ENCODE assay signal across 11 cellular contexts in genomic region chr1:20250346-20250989, GRCh38. TPM values are rescaled to one million over a fixed set of nuclear protein-coding genes. Genes with fewer than 3 reads are reported as not detected.
DNase-seq lines count a peak whose midpoint lies in the region; ATAC-seq and TF ChIP-seq lines count a peak whose summit lies in the region.
"Had no signal": no experiment of that assay in that cellular context is flagged by ENCODE, and none has a peak within 500 bp of the region (broad histone marks: within the 10 kb centered on the region; RNA-seq: fewer than 3 reads in every experiment).

No MANE protein-coding gene starts in this region.

- intact Hi-C loops in CD8-positive, alpha-beta T cell (cut with DNase I, micrococcal nuclease): no loop called here

- peaks cover 8% of the 10 kb centered on the region for H3K4me1 ChIP-seq in CD8-positive, alpha-beta T cell (ENCODE audit: insufficient read depth, low read length)

- H3K27me3 Mint-ChIP-seq in CD8-positive, alpha-beta T cell (ENCODE audit: low read depth): peaks cover 2% of the 10 kb centered on the region

- H3K27ac ChIP-seq in CD8-positive, alpha-beta T cell (ENCODE audit: low read depth, low read length): no peak overlapping the region

- no peaks in the 10 kb centered on the region for H3K36me3 Mint-ChIP-seq in CD8-positive, alpha-beta T cell

- no peaks in the 10 kb centered on the region for H3K36me3 ChIP-seq in CD8-positive, alpha-beta T cell (ENCODE audit: insufficient read depth, low read length)

- no peaks in the 10 kb centered on the region for H3K9me3 Mint-ChIP-seq in CD8-positive, alpha-beta T cell

- peak; percentile 30 for DNase-seq in stimulated activated CD4-positive, alpha-beta T cell treated with anti-CD3 and anti-CD28 coated beads, Interleukin-1b, Interleukin-23, amount 100 ng/mL, for 48 hours
- DNase-seq in stimulated activated CD4-positive, alpha-beta T cell treated with anti-CD3 and anti-CD28 coated beads, Interleukin-4, amount 100 ng/mL, for 24 hours: no peak
- DNase-seq in SW480 (ENCODE audit: low spot score) (peak; percentile 43), kidney tubule cell (ENCODE audit: low spot score) (peak; percentile 26), UCSD-AML1 (lab: John Stamatoyannopoulos, UW; ENCODE audit: unreplicated experiment) (no peak)
- DNase-seq in CD8-positive, alpha-beta T cell: no peak

- ATAC-seq in CD8-positive, alpha-beta T cell: no peak
- ATAC-seq in GM21528 (IDR thresholded peaks at IDR 0.05; ENCODE audit: low FRiP score, unreplicated experiment) (no peak), HG02588 (IDR thresholded peaks at IDR 0.05; ENCODE audit: unreplicated experiment) (no peak)

- CTCF ChIA-PET in CD8-positive, alpha-beta T cell (lab: Charles Lee): interaction anchor here (0.8 to 1.0 kb wide), 2 partner anchors 16 to 243 kb away, joined by 3 read pairs; no protein-coding TSS in a partner anchor

- H3K4me1 Mint-ChIP-seq in CD8-positive, alpha-beta T cell (ENCODE audit: low read depth): peaks cover 14% of the 10 kb centered on the region

- no peak overlapping the region for H3K4me3 Mint-ChIP-seq in CD8-positive, alpha-beta T cell
- H3K4me3 Mint-ChIP-seq: IgD-negative memory B cell had no signal

- no peak for TF ChIP-seq CTCF in CD8-positive, alpha-beta T cell (IDR thresholded peaks at IDR 0.05)

- H3K27me3 ChIP-seq in CD8-positive, alpha-beta T cell (ENCODE audit: insufficient read depth, low read length): no peaks in the 10 kb centered on the region

- POLR2A ChIA-PET in CD8-positive, alpha-beta T cell (lab: Charles Lee): no interaction called here

- H3K9me3 ChIP-seq in CD8-positive, alpha-beta T cell (ENCODE audit: low read length): no peaks in the 10 kb centered on the region

- H3K4me3 ChIP-seq in CD8-positive, alpha-beta T cell (ENCODE audit: low read depth, low read length): no peak overlapping the region

- H3K27ac Mint-ChIP-seq in CD8-positive, alpha-beta T cell: no peak overlapping the region
- H3K27ac Mint-ChIP-seq: IgD-negative memory B cell had no signal

RNA-seq across cellular contexts. Expression of gene VWA5B1, which starts 40.2 kb away (rescaled TPM):
- not detected for total RNA-seq in CD8-positive, alpha-beta T cell
- total RNA-seq: activated CD8-positive, alpha-beta memory T cell treated with anti-CD3 and anti-CD28 coated beads for 36 hours; posterior vena cava had no signal

Comparison
In these comparisons a context has a peak if more than half of its experiments do, and no peak if none do; other contexts are left out.
1. DNase-seq: peak in stimulated activated CD4-positive, alpha-beta T cell treated with anti-CD3 and anti-CD28 coated beads, Interleukin-1b, Interleukin-23, amount 100 ng/mL, for 48 hours (single experiment), SW480 (single experiment) and kidney tubule cell (single experiment); none in stimulated activated CD4-positive, alpha-beta T cell treated with anti-CD3 and anti-CD28 coated beads, Interleukin-4, amount 100 ng/mL, for 24 hours (single experiment), UCSD-AML1 (single experiment) and CD8-positive, alpha-beta T cell (0 of 7).